8 cellular contexts compared by ENCODE assay signal in genomic region chr1:38559180-38559874, GRCh38.
DNase-seq lines count a peak whose midpoint lies in the region; ATAC-seq and TF ChIP-seq lines count a peak whose summit lies in the region.

No MANE protein-coding gene starts in this region.

- intact Hi-C loops in left cardiac atrium (cut with DNase I): no loop called here
- intact Hi-C loops in PC-9 (cut with micrococcal nuclease; ENCODE audit: unreplicated experiment): no loop called here

- H3F3A ChIP-seq in PC-9 (ENCODE audit: insufficient read depth, low read depth): no peaks in the 10 kb centered on the region

- TF ChIP-seq POLR2A in GM19193 (IDR thresholded peaks at IDR 0.05; ENCODE audit: extremely low read depth, insufficient read depth, insufficient read length): peak; percentile 44

- CTCF ChIA-PET in PC-9 (lab: Charles Lee): no interaction called here

- no peaks in the 10 kb centered on the region for H3K4me1 ChIP-seq in PC-9 (replicated peaks; ENCODE audit: insufficient read depth)

- peaks cover 95% of the 10 kb centered on the region for H3K27me3 ChIP-seq in PC-9 (ENCODE audit: insufficient read depth, low read depth)

- H3K36me3 ChIP-seq in PC-9 (ENCODE audit: low read depth): no peaks in the 10 kb centered on the region

- no peak overlapping the region for H3K4me2 ChIP-seq in PC-9

- H3K4me3 ChIP-seq in PC-9: no peak overlapping the region

- no peaks in the 10 kb centered on the region for H3K9me3 ChIP-seq in PC-9 (ENCODE audit: insufficient read depth, low read depth)

- H3K79me2 ChIP-seq in PC-9 (ENCODE audit: low read depth): no peaks in the 10 kb centered on the region

- peak; percentile 58 for ATAC-seq in HG03457 (IDR thresholded peaks at IDR 0.05; ENCODE audit: unreplicated experiment)
- peak; percentile 47 to 70 for ATAC-seq in left cardiac atrium

- 0 out of 2 replicates have a peak, but pooled peaks cover 4% of the 10 kb centered on the region for H4K20me1 ChIP-seq in PC-9 (ENCODE audit: insufficient read depth)

- peak; percentile 88 for DNase-seq in activated CD8-positive, alpha-beta memory T cell treated with anti-CD3 and anti-CD28 coated beads for 24 hours
- DNase-seq in left cardiac atrium (peak; percentile 48), midbrain (lab: John Stamatoyannopoulos, UW) (no peak), NCI-H345 (lab: John Stamatoyannopoulos, UW) (no peak), PC-9 (no peak)
- DNase-seq in stimulated activated CD4-positive, alpha-beta T cell treated with anti-CD3 and anti-CD28 coated beads, TNF-alpha, amount 100 ng/mL, for 1 hour (ENCODE audit: low read depth in 3 of 3, low spot score in 1 of 3): peak; percentile 34 to 59 (median 57)

- no peak overlapping the region for H2AFZ ChIP-seq in PC-9

- H3K9me2 ChIP-seq in PC-9 (ENCODE audit: insufficient read depth): no peaks in the 10 kb centered on the region

- no peak overlapping the region for H3K27ac ChIP-seq in PC-9

- TF ChIP-seq CTCF in PC-9 (conservative IDR thresholded peaks at IDR 0.05): no peak

- POLR2A ChIA-PET in PC-9 (lab: Charles Lee; ENCODE audit: unreplicated experiment): no interaction called here

- BruUV-seq in PC-9 (replicated peaks; lab: Mats Ljungman, UMichigan): no TSS peak

Comparison
In these comparisons a context has a peak if more than half of its experiments do, and no peak if none do; other contexts are left out.
1. DNase-seq: peak in activated CD8-positive, alpha-beta memory T cell treated with anti-CD3 and anti-CD28 coated beads for 24 hours (single experiment), left cardiac atrium (single experiment) and stimulated activated CD4-positive, alpha-beta T cell treated with anti-CD3 and anti-CD28 coated beads, TNF-alpha, amount 100 ng/mL, for 1 hour (3 of 3); none in midbrain (single experiment), NCI-H345 (single experiment) and PC-9 (0 of 2).